In the genomic region with DNA sequence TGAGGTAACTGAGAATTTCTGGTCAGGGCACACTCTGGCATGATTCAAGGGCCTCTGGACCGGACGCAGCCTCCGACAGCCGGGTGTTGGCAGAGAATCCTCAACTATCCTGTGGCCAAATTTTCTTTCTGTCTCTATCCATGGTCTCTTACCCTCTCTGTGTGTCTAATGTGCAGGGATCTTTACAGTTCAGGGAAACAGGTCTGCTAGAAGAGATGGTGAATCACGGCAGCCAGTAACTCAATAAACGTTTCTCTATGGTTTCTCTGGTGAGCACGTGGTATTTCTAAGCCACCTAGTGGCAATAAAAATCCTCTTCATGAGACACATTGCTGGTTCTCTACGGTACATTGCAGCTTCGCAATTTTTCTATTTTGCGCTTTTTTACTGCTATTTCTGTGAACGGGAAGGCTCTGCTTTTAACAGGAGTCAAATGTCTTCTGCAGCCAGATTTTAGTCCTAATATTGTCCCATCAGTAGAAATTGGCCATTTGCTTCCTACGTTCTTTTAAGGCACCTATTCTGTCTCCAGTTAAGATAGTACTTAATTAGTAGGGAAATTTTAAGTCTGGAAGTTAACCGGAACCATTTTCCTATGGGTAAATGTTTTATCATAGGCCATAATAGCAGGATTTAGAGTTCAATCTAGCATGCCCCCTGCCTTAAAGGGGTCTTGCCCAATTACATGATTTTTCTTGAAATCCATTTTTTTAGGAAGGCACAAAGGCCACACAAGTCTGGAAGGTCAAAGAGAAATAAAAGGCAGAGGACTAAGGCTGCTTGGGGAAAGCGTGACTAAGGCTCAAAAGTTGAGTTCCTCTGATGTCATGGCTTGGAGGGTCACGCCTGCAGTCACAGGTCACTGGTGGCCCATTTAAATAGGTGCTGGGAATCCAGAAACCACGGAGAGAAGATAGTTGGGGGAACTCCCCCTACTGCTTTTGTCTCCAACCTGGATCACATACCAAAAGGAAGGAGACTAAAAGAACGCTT, we compare ENCODE assay signal across 1 cellular context.
A peak's percentile ranks its signal among the peaks of the same experiment; 100 is the strongest.
TF ChIP-seq lines count a peak whose summit lies in the region.

No MANE protein-coding gene starts in this region.

TF ChIP-seq in K562, 482 proteins besides CTCF, POLR2A, EP300 and RAD21 (continued from another document and continues in another):
- no peak for TF ChIP-seq CSDE1 (IDR thresholded peaks at IDR 0.05)
- TF ChIP-seq HDAC1 (IDR thresholded peaks at IDR 0.05), result peak in 1 of 2 experiments; percentile 31; a peak in 1 of 4 replicates
- no peak for TF ChIP-seq SMARCC2 (IDR thresholded peaks at IDR 0.05; ENCODE audit: low read depth)
- TF ChIP-seq CHCHD3 (CRISPR knock-in tag; IDR thresholded peaks at IDR 0.05), result no peak
- TF ChIP-seq MITF (IDR thresholded peaks at IDR 0.05), result peak; percentile 77
- TF ChIP-seq NFATC3 (IDR thresholded peaks at IDR 0.05), result no peak
- TF ChIP-seq PATZ1 (CRISPR knock-in tag; IDR thresholded peaks at IDR 0.05; ENCODE audit: borderline replicate concordance), result no peak
- no peak for TF ChIP-seq GABPB1 (CRISPR knock-in tag; IDR thresholded peaks at IDR 0.05)
- no peak for TF ChIP-seq PTTG1 (tag; IDR thresholded peaks at IDR 0.05; ENCODE audit: low read depth)
- TF ChIP-seq ZNF184 (CRISPR knock-in tag; IDR thresholded peaks at IDR 0.05), result no peak
- no peak for TF ChIP-seq KHSRP (IDR thresholded peaks at IDR 0.05)
- TF ChIP-seq TEAD1 (CRISPR knock-in tag; IDR thresholded peaks at IDR 0.05), result 0 out of 4 replicates have a peak, but pooled peaks of 1 of the 2 experiments have one; percentile 40
- TF ChIP-seq CREM (IDR thresholded peaks at IDR 0.05; ENCODE audit: low read depth), result peak; percentile 45
- TF ChIP-seq CC2D1A (IDR thresholded peaks at IDR 0.05), result peak; percentile 41; the same call in 1 of the 2 replicates
- no peak for TF ChIP-seq KDM4B (IDR thresholded peaks at IDR 0.05; ENCODE audit: borderline replicate concordance in 2 of 2, low read depth in 1 of 2)
- no peak for TF ChIP-seq OTX1 (CRISPR knock-in tag; IDR thresholded peaks at IDR 0.05)
- TF ChIP-seq ETV6 (IDR thresholded peaks at IDR 0.05; ENCODE audit: borderline replicate concordance in 1 of 2, low read depth in 2 of 2, low read length in 1 of 2), result no peak
- no peak for TF ChIP-seq ETV6 (CRISPR knock-in tag; IDR thresholded peaks at IDR 0.05; ENCODE audit: borderline replicate concordance)
- TF ChIP-seq POLR3A (IDR thresholded peaks at IDR 0.05; ENCODE audit: borderline replicate concordance, extremely low read depth, insufficient read depth, insufficient read length), result no peak
- peak in 1 of 2 experiments; percentile 86; a peak in 2 of 3 replicates for TF ChIP-seq CBX3 (IDR thresholded peaks at IDR 0.05; ENCODE audit: borderline replicate concordance in 1 of 2, low read length in 2 of 2)
- TF ChIP-seq ZKSCAN1 (IDR thresholded peaks at IDR 0.05; ENCODE audit: low read depth, low read length), result no peak
- TF ChIP-seq MAFG (tag; conservative IDR thresholded peaks at IDR 0.05), result no peak
- TF ChIP-seq RUNX1 (IDR thresholded peaks at IDR 0.05; ENCODE audit: low read depth), result no peak
- TF ChIP-seq CBFA2T3 (IDR thresholded peaks at IDR 0.05), result peak; percentile 17; the same call in 1 of the 2 replicates
- no peak for TF ChIP-seq E2F3 (CRISPR knock-in tag; IDR thresholded peaks at IDR 0.05)
- TF ChIP-seq, protein P1, sequence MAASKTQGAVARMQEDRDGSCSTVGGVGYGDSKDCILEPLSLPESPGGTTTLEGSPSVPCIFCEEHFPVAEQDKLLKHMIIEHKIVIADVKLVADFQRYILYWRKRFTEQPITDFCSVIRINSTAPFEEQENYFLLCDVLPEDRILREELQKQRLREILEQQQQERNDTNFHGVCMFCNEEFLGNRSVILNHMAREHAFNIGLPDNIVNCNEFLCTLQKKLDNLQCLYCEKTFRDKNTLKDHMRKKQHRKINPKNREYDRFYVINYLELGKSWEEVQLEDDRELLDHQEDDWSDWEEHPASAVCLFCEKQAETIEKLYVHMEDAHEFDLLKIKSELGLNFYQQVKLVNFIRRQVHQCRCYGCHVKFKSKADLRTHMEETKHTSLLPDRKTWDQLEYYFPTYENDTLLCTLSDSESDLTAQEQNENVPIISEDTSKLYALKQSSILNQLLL (CRISPR knock-in tag; IDR thresholded peaks at IDR 0.05; ENCODE audit: borderline replicate concordance), result no peak
- TF ChIP-seq, protein P2, sequence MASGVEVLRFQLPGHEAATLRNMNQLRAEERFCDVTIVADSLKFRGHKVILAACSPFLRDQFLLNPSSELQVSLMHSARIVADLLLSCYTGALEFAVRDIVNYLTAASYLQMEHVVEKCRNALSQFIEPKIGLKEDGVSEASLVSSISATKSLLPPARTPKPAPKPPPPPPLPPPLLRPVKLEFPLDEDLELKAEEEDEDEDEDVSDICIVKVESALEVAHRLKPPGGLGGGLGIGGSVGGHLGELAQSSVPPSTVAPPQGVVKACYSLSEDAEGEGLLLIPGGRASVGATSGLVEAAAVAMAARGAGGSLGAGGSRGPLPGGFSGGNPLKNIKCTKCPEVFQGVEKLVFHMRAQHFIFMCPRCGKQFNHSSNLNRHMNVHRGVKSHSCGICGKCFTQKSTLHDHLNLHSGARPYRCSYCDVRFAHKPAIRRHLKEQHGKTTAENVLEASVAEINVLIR (CRISPR knock-in tag; IDR thresholded peaks at IDR 0.05), result no peak
- TF ChIP-seq ZNF830 (CRISPR knock-in tag; IDR thresholded peaks at IDR 0.05), result no peak
- TF ChIP-seq, protein P3, sequence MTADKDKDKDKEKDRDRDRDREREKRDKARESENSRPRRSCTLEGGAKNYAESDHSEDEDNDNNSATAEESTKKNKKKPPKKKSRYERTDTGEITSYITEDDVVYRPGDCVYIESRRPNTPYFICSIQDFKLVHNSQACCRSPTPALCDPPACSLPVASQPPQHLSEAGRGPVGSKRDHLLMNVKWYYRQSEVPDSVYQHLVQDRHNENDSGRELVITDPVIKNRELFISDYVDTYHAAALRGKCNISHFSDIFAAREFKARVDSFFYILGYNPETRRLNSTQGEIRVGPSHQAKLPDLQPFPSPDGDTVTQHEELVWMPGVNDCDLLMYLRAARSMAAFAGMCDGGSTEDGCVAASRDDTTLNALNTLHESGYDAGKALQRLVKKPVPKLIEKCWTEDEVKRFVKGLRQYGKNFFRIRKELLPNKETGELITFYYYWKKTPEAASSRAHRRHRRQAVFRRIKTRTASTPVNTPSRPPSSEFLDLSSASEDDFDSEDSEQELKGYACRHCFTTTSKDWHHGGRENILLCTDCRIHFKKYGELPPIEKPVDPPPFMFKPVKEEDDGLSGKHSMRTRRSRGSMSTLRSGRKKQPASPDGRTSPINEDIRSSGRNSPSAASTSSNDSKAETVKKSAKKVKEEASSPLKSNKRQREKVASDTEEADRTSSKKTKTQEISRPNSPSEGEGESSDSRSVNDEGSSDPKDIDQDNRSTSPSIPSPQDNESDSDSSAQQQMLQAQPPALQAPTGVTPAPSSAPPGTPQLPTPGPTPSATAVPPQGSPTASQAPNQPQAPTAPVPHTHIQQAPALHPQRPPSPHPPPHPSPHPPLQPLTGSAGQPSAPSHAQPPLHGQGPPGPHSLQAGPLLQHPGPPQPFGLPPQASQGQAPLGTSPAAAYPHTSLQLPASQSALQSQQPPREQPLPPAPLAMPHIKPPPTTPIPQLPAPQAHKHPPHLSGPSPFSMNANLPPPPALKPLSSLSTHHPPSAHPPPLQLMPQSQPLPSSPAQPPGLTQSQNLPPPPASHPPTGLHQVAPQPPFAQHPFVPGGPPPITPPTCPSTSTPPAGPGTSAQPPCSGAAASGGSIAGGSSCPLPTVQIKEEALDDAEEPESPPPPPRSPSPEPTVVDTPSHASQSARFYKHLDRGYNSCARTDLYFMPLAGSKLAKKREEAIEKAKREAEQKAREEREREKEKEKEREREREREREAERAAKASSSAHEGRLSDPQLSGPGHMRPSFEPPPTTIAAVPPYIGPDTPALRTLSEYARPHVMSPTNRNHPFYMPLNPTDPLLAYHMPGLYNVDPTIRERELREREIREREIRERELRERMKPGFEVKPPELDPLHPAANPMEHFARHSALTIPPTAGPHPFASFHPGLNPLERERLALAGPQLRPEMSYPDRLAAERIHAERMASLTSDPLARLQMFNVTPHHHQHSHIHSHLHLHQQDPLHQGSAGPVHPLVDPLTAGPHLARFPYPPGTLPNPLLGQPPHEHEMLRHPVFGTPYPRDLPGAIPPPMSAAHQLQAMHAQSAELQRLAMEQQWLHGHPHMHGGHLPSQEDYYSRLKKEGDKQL (CRISPR knock-in tag; IDR thresholded peaks at IDR 0.05; ENCODE audit: borderline replicate concordance), result no peak
- TF ChIP-seq ZNF3 (CRISPR knock-in tag; IDR thresholded peaks at IDR 0.05), result no peak
- TF ChIP-seq, protein P4, sequence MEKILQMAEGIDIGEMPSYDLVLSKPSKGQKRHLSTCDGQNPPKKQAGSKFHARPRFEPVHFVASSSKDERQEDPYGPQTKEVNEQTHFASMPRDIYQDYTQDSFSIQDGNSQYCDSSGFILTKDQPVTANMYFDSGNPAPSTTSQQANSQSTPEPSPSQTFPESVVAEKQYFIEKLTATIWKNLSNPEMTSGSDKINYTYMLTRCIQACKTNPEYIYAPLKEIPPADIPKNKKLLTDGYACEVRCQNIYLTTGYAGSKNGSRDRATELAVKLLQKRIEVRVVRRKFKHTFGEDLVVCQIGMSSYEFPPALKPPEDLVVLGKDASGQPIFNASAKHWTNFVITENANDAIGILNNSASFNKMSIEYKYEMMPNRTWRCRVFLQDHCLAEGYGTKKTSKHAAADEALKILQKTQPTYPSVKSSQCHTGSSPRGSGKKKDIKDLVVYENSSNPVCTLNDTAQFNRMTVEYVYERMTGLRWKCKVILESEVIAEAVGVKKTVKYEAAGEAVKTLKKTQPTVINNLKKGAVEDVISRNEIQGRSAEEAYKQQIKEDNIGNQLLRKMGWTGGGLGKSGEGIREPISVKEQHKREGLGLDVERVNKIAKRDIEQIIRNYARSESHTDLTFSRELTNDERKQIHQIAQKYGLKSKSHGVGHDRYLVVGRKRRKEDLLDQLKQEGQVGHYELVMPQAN (IDR thresholded peaks at IDR 0.05; ENCODE audit: borderline replicate concordance), result no peak
- TF ChIP-seq ZNF696 (CRISPR knock-in tag; conservative IDR thresholded peaks at IDR 0.05), result no peak
- TF ChIP-seq ZNF609 (CRISPR knock-in tag; IDR thresholded peaks at IDR 0.05; ENCODE audit: borderline replicate concordance), result no peak
- TF ChIP-seq ZNF583 (CRISPR knock-in tag; IDR thresholded peaks at IDR 0.05), result no peak
- no peak for TF ChIP-seq PHB (CRISPR knock-in tag; IDR thresholded peaks at IDR 0.05)
- no peak for TF ChIP-seq SAP30 (IDR thresholded peaks at IDR 0.05; ENCODE audit: borderline replicate concordance, insufficient read depth, low read depth, low read length, poor library complexity, severe bottlenecking)
- no peak for TF ChIP-seq SMAD1 (IDR thresholded peaks at IDR 0.05; ENCODE audit: low read depth, low read length, partially characterized antibody)
